Comparison of ENCODE assay signal across 12 cellular contexts in genomic region chr3:129665024-129665768, GRCh38. TPM values are rescaled to one million over a fixed set of nuclear protein-coding genes. Genes with fewer than 3 reads are reported as not detected.
DNase-seq lines count a peak whose midpoint lies in the region; ATAC-seq, FAIRE-seq and TF ChIP-seq lines count a peak whose summit lies in the region.
"Had no signal": no experiment of that assay in that cellular context is flagged by ENCODE, and none has a peak within 500 bp of the region (broad histone marks: within the 10 kb centered on the region; RNA-seq: fewer than 3 reads in every experiment).

No MANE protein-coding gene starts in this region.

- H4K91ac ChIP-seq in IMR-90 (ENCODE audit: insufficient read depth, low read depth, low read length) = no peak overlapping the region

- H4K8ac ChIP-seq in IMR-90 (ENCODE audit: low read depth in 2 of 2, low read length in 2 of 2) = no peak overlapping the region

- H3K4me1 ChIP-seq in IMR-90 (ENCODE audit: control insufficient read depth, insufficient read depth, low read length) (peaks cover 19% of the 10 kb centered on the region), mammary epithelial cell (ENCODE audit: insufficient read depth, low read length) (peaks cover 43% of the 10 kb centered on the region), HepG2 (ENCODE audit: insufficient read depth, low read length) (peaks cover 69% of the 10 kb centered on the region), upper lobe of right lung (peaks cover 5% of the 10 kb centered on the region)

- in situ Hi-C loops in IMR-90 (cut with MboI; ENCODE audit: low sequenced_read_pairs) = no loop called here
- in situ Hi-C loops in mammary epithelial cell (cut with MboI; ENCODE audit: low sequenced_read_pairs in 2 of 2) = no loop called here
- in situ Hi-C loops in HepG2 (cut with HindIII; ENCODE audit: extremely low pct_ligation_motif_present, low pct_unique_long_range_greater_than_20kb) = no loop called here

- H3K27ac ChIP-seq in IMR-90 (ENCODE audit: insufficient read depth, low read length) (peak overlapping the region; percentile 45; the same call in 1 of the 2 replicates), mammary epithelial cell (ENCODE audit: insufficient read depth, low read depth, low read length) (peak overlapping the region; percentile 94), HepG2 (ENCODE audit: extremely low read length, insufficient read depth, low read length) (no peak overlapping the region), upper lobe of right lung (no peak overlapping the region)

- H2AFZ ChIP-seq in IMR-90 (replicated peaks; ENCODE audit: low read length, poor library complexity) = no peak overlapping the region
- H2AFZ ChIP-seq in mammary epithelial cell (ENCODE audit: low read depth, low read length) = no peak overlapping the region
- no peak overlapping the region for H2AFZ ChIP-seq in HepG2 (ENCODE audit: low read length)

- TF ChIP-seq EP300 in HepG2 (IDR thresholded peaks at IDR 0.05; ENCODE audit: low read depth in 2 of 2, low read length in 2 of 2) = no peak
- no peak for TF ChIP-seq EP300 in HepG2 (CRISPR knock-in tag; IDR thresholded peaks at IDR 0.05; ENCODE audit: borderline replicate concordance)

- no peak for FAIRE-seq in HepG2 (lab: Jason Lieb, UNC)

- no peak overlapping the region for H2AK9ac ChIP-seq in IMR-90 (replicated peaks; ENCODE audit: low read depth, low read length, poor library complexity)

- H4K5ac ChIP-seq in IMR-90 (ENCODE audit: low read depth, low read length) = peak overlapping the region; percentile 26

- no peak for TF ChIP-seq CTCF in AG10803 (conservative IDR thresholded peaks at IDR 0.05; ENCODE audit: low read length)
- TF ChIP-seq CTCF in IMR-90 (conservative IDR thresholded peaks at IDR 0.05; ENCODE audit: low read depth, low read length) = no peak
- TF ChIP-seq CTCF in mammary epithelial cell (conservative IDR thresholded peaks at IDR 0.05 in 1 of 2, IDR thresholded peaks at IDR 0.05 in 1 of 2; ENCODE audit: extremely low read depth in 1 of 2, insufficient read depth in 1 of 2, low read depth in 1 of 2, low read length in 2 of 2) = no peak
- TF ChIP-seq CTCF in HepG2 (CRISPR knock-in tag; IDR thresholded peaks at IDR 0.05) = no peak
- no peak for TF ChIP-seq CTCF in upper lobe of right lung (IDR thresholded peaks at IDR 0.05)

- H2BK15ac ChIP-seq in IMR-90 (ENCODE audit: low read depth, low read length) = no peak overlapping the region

- H3K4ac ChIP-seq in IMR-90 (ENCODE audit: low read depth, low read length) = no peak overlapping the region

- peaks cover under 1% of the 10 kb centered on the region; the same call in 1 of the 2 replicates for H3K36me3 ChIP-seq in IMR-90 (ENCODE audit: control insufficient read depth, insufficient read depth, low read length)
- H3K36me3 ChIP-seq in mammary epithelial cell (ENCODE audit: insufficient read depth, low read length) = peaks cover under 1% of the 10 kb centered on the region
- peaks cover under 1 to 26% of the 10 kb centered on the region in 2 experiments; a peak in 4 of 5 replicates for H3K36me3 ChIP-seq in HepG2 (replicated peaks in 1 of 2; ENCODE audit: control insufficient read depth in 1 of 2, insufficient read depth in 2 of 2, low read length in 2 of 2)
- H3K36me3 ChIP-seq in upper lobe of right lung = peaks cover 2% of the 10 kb centered on the region

- no peaks in the 10 kb centered on the region for H4K20me1 ChIP-seq in IMR-90 (ENCODE audit: insufficient read depth, low read length)
- H4K20me1 ChIP-seq in mammary epithelial cell (ENCODE audit: insufficient read depth, low read length) = no peaks in the 10 kb centered on the region
- H4K20me1 ChIP-seq in HepG2 (ENCODE audit: insufficient read depth, low read length) = no peaks in the 10 kb centered on the region

- ATAC-seq in IMR-90 (ENCODE audit: low read depth) = peak; percentile 80
- peak; percentile 31; the same call in 1 of the 3 replicates for ATAC-seq in HepG2
- ATAC-seq in upper lobe of right lung = no peak
- ATAC-seq: CD8-positive, alpha-beta T cell had no signal

- no peak overlapping the region for H2BK120ac ChIP-seq in IMR-90 (ENCODE audit: low read depth, low read length)

- H3K79me2 ChIP-seq in mammary epithelial cell (ENCODE audit: insufficient read depth, low read length) (peaks cover 82% of the 10 kb centered on the region), HepG2 (ENCODE audit: insufficient read depth, low read length) (peaks cover 78% of the 10 kb centered on the region)

- no peaks in the 10 kb centered on the region for H3K27me3 ChIP-seq in IMR-90 (ENCODE audit: control insufficient read depth, insufficient read depth, low read length)
- H3K27me3 ChIP-seq in mammary epithelial cell (ENCODE audit: insufficient read depth, low read length) = no peaks in the 10 kb centered on the region
- H3K27me3 ChIP-seq in HepG2 (ENCODE audit: control insufficient read depth in 1 of 2, insufficient read depth in 2 of 2, low read length in 2 of 2) = no peaks in the 10 kb centered on the region
- no peaks in the 10 kb centered on the region for H3K27me3 ChIP-seq in upper lobe of right lung

- H3K9me3 ChIP-seq in IMR-90 (ENCODE audit: control insufficient read depth, insufficient read depth, low read length) (no peaks in the 10 kb centered on the region), mammary epithelial cell (replicated peaks; ENCODE audit: insufficient read depth, low read length) (no peaks in the 10 kb centered on the region), HepG2 (ENCODE audit: low read length) (no peaks in the 10 kb centered on the region), upper lobe of right lung (no peaks in the 10 kb centered on the region)

- H3K56ac ChIP-seq in IMR-90 (ENCODE audit: extremely low read depth, insufficient read depth, low read length) = no peak overlapping the region

- TF ChIP-seq RAD21 in IMR-90 (IDR thresholded peaks at IDR 0.05; ENCODE audit: low read length) = no peak
- TF ChIP-seq RAD21 in HepG2 (CRISPR knock-in tag; IDR thresholded peaks at IDR 0.05) = no peak

- no peak overlapping the region for H2AK5ac ChIP-seq in IMR-90 (ENCODE audit: low read depth, low read length)

- H3K9ac ChIP-seq in IMR-90 (ENCODE audit: low read depth, low read length) (no peak overlapping the region), mammary epithelial cell (ENCODE audit: insufficient read depth, low read length) (no peak overlapping the region), HepG2 (ENCODE audit: insufficient read depth, low read depth, low read length) (no peak overlapping the region)

- no TSS peak for BruUV-seq in IMR-90 (replicated peaks; lab: Mats Ljungman, UMichigan)
- TSS peak; percentile 29 for BruUV-seq in mammary epithelial cell (replicated peaks; lab: Mats Ljungman, UMichigan)
- no TSS peak for BruUV-seq in HepG2 (replicated peaks; lab: Mats Ljungman, UMichigan)

- H3K23ac ChIP-seq in IMR-90 (ENCODE audit: low read depth, low read length) = no peak overlapping the region

- dilution Hi-C loops in IMR-90 (cut with HindIII; ENCODE audit: low sequenced_read_pairs, unreplicated experiment) (no loop called here), mammary epithelial cell (cut with HindIII; ENCODE audit: low sequenced_read_pairs) (no loop called here)

- H3K9me1 ChIP-seq in IMR-90 (ENCODE audit: insufficient read depth, low read length) = peaks cover 5% of the 10 kb centered on the region

- H2BK20ac ChIP-seq in IMR-90 (ENCODE audit: low read depth, low read length) = no peak overlapping the region

- intact Hi-C loops in IMR-90 (cut with micrococcal nuclease) = no loop called here
- intact Hi-C loops in mammary epithelial cell (cut with micrococcal nuclease) = no loop called here
- intact Hi-C loops in HepG2 (cut with micrococcal nuclease; ENCODE audit: unreplicated experiment) = no loop called here
- intact Hi-C loops in upper lobe of right lung (cut with DNase I) = no loop called here

- TF ChIP-seq POLR2A in IMR-90 (IDR thresholded peaks at IDR 0.05; ENCODE audit: low read depth, low read length) (no peak), HepG2 (IDR thresholded peaks at IDR 0.05; ENCODE audit: insufficient read depth in 1 of 2, low read depth in 2 of 2, low read length in 2 of 2) (no peak)

- CTCF ChIA-PET in IMR-90 (lab: Yijun Ruan, JAX) = interaction anchor here (0.7 to 2.6 kb wide), 2 partner anchors 23 to 175 kb away, joined by 3 to 8 read pairs; no protein-coding TSS in a partner anchor
- CTCF ChIA-PET in mammary epithelial cell (lab: Charles Lee; ENCODE audit: low non-redundant PET) = no interaction called here
- CTCF ChIA-PET in HepG2 (lab: Yijun Ruan, JAX; ENCODE audit: low intra/inter-chr PET ratio, low total read pairs) = no interaction called here

- DNase-seq in AG10803 (ENCODE audit: low read depth) (peak; percentile 78), IMR-90 (peak; percentile 73), mammary epithelial cell (peak; percentile 74), HepG2 (ENCODE audit: low spot score) (peak; percentile 53), NCI-H345 (lab: John Stamatoyannopoulos, UW) (no peak), NOMO-1 treated with dmso at 0.1 percent for 144 hours (lab: John Stamatoyannopoulos, UW; ENCODE audit: unreplicated experiment) (no peak), upper lobe of right lung (no peak)
- no peak for DNase-seq in NK-92 treated with Interleukin-12 subunit alpha and Interleukin-12 subunit beta, amount 100 ng/mL, for 24 hours (lab: John Stamatoyannopoulos, UW)
- DNase-seq: CD8-positive, alpha-beta T cell; NCI-H1048; stimulated activated CD4-positive, alpha-beta T cell treated with anti-CD3 and anti-CD28 coated beads, Interleukin-4, amount 100 ng/mL, for 4 hours; T-helper 2 cell had no signal

- H3K18ac ChIP-seq in IMR-90 (ENCODE audit: low read depth, low read length) = peak overlapping the region; percentile 55; the same call in 1 of the 2 replicates

- peak overlapping the region; percentile 55; the same call in 1 of the 2 replicates for H3K4me2 ChIP-seq in IMR-90 (ENCODE audit: low read depth, low read length)
- no peak overlapping the region for H3K4me2 ChIP-seq in mammary epithelial cell (ENCODE audit: insufficient read depth, low read depth, low read length)
- no peak overlapping the region for H3K4me2 ChIP-seq in HepG2 (ENCODE audit: low read depth, low read length)

- H3K79me1 ChIP-seq in IMR-90 (ENCODE audit: low read depth in 1 of 2, low read length in 2 of 2) = peaks cover 7 to 11% of the 10 kb centered on the region in 2 experiments; a peak in 1 of 4 replicates

- H3K4me3 ChIP-seq in AG10803 (ENCODE audit: low read length) (no peak overlapping the region), IMR-90 (ENCODE audit: insufficient read depth, low read depth, low read length) (no peak overlapping the region), mammary epithelial cell (replicated peaks in 1 of 3; ENCODE audit: insufficient read depth in 1 of 3, low read depth in 2 of 3, low read length in 3 of 3) (no peak overlapping the region), HepG2 (replicated peaks in 1 of 3; ENCODE audit: insufficient read depth in 1 of 3, low read depth in 2 of 3, low read length in 3 of 3) (no peak overlapping the region), upper lobe of right lung (no peak overlapping the region)

- peak overlapping the region; percentile 72 for H2BK5ac ChIP-seq in IMR-90 (ENCODE audit: low read depth, low read length, poor library complexity, severe bottlenecking)

- POLR2A ChIA-PET in IMR-90 (lab: Charles Lee; ENCODE audit: unreplicated experiment) = interaction anchor here (0.5 kb wide), 1 partner anchor 342 kb away, joined by 3 read pairs; no protein-coding TSS in a partner anchor
- POLR2A ChIA-PET in HepG2 (lab: Yijun Ruan, JAX) = interaction anchor here (1.1 kb wide), 2 partner anchors 9 to 23 kb away, joined by 3 read pairs; no protein-coding TSS in a partner anchor

- no peak overlapping the region for H3K14ac ChIP-seq in IMR-90 (replicated peaks; ENCODE audit: low read depth, low read length)

- no CpG with 5 or more reads among the region's 3 CpGs for WGBS in IMR-90 (ENCODE audit: extremely low coverage in 2 of 2, insufficient read length in 1 of 2), 2 experiments
- WGBS in mammary epithelial cell (ENCODE audit: low coverage, missing lambda C conversion rate) = 87% methylated on average over 3 of the region's 3 CpGs
- WGBS in HepG2 (ENCODE audit: low lambda C conversion rate) = 94% methylated on average over 3 of the region's 3 CpGs

RNA-seq across cellular contexts. Expression of gene PLXND1, which starts 58.7 kb away (rescaled TPM):
- total RNA-seq in IMR-90 (2012; rRNA removed) (19.2 and 22.5 TPM in 2 replicates), mammary epithelial cell (1 to 10 TPM; 2.3 to 2.7 TPM), HepG2 (2016; rRNA removed; fragmentation: Illumina TruSeq; extraction: Trizol) (15.9 and 25.3 TPM in 2 replicates), upper lobe of right lung (284 TPM)
- polyA plus RNA-seq in IMR-90 (2012; rRNA removed) (64.5 and 67.1 TPM in 2 replicates), mammary epithelial cell (0.63 TPM), HepG2 (2011; rRNA removed) (42.0 and 51.9 TPM in 2 replicates)
- polyA plus RNA-seq in IMR-90 (2012; cell fraction: cytosol; rRNA removed) = 51.4 and 55.1 TPM in 2 replicates
- 117 and 164 TPM in 2 replicates for polyA plus RNA-seq in IMR-90 (2012; cell fraction: nucleus; rRNA removed; ENCODE audit: low replicate concordance)
- 0.83 TPM for polyA minus RNA-seq in mammary epithelial cell
- 6.6 and 10.2 TPM in 2 replicates for total RNA-seq in HepG2 (2016; cell fraction: cytosol; rRNA removed; fragmentation: Illumina TruSeq; extraction: Trizol; ENCODE audit: low read depth)
- total RNA-seq in HepG2 (2016; cell fraction: insoluble cytoplasmic fraction; rRNA removed; fragmentation: Illumina TruSeq; extraction: Trizol) = 17.4 and 18.7 TPM in 2 replicates
- total RNA-seq in HepG2 (2016; cell fraction: membrane; rRNA removed; fragmentation: Illumina TruSeq; extraction: Trizol) = 20.1 and 23.5 TPM in 2 replicates
- 31.2 and 42.9 TPM in 2 replicates for total RNA-seq in HepG2 (2016; cell fraction: nucleus; rRNA removed; fragmentation: Illumina TruSeq; extraction: Trizol)
- 32.8 and 38.1 TPM in 2 replicates for polyA plus RNA-seq in HepG2 (2011; cell fraction: cytosol; rRNA removed)
- 227 and 266 TPM in 2 replicates for polyA plus RNA-seq in HepG2 (2011; cell fraction: nucleus; rRNA removed)
- polyA plus RNA-seq in HepG2 (2012) = 48.7 and 95.9 TPM in 2 replicates
- polyA plus RNA-seq in HepG2 (2016; cell fraction: cytosol; fragmentation: Illumina TruSeq; extraction: Trizol; ENCODE audit: low read depth) = 4.4 and 4.6 TPM in 2 replicates
- 20.5 and 26.7 TPM in 2 replicates for polyA plus RNA-seq in HepG2 (2016; cell fraction: insoluble cytoplasmic fraction; fragmentation: Illumina TruSeq; extraction: Trizol; ENCODE audit: low read depth)
- 14.3 and 14.5 TPM in 2 replicates for polyA plus RNA-seq in HepG2 (2016; cell fraction: membrane; fragmentation: Illumina TruSeq; extraction: Trizol; ENCODE audit: low read depth)
- polyA plus RNA-seq in HepG2 (2016; cell fraction: nucleus; fragmentation: Illumina TruSeq; extraction: Trizol; ENCODE audit: insufficient read depth, low read depth) = 87.9 and 89.2 TPM in 2 replicates
- 25.6 and 59.9 TPM in 2 replicates for polyA minus RNA-seq in HepG2 (2011; rRNA and poly(A)+ RNA removed; ENCODE audit: low replicate concordance)
- polyA minus RNA-seq in HepG2 (2011; cell fraction: cytosol; rRNA and poly(A)+ RNA removed) = 30.9 and 54.1 TPM in 2 replicates
- polyA minus RNA-seq in HepG2 (2011; cell fraction: nucleus; rRNA and poly(A)+ RNA removed) = 61.7 and 71.7 TPM in 2 replicates

Comparison
In these comparisons a context has a peak if more than half of its experiments do, and no peak if none do; other contexts are left out.
1. DNase-seq: peak in AG10803 (single experiment), IMR-90 (single experiment), mammary epithelial cell (single experiment) and HepG2 (single experiment); none in NCI-H345 (single experiment), NK-92 treated with Interleukin-12 subunit alpha and Interleukin-12 subunit beta, amount 100 ng/mL, for 24 hours (single experiment), NOMO-1 treated with dmso at 0.1 percent for 144 hours (single experiment) and upper lobe of right lung (single experiment).
2. H3K27ac ChIP-seq: peak in IMR-90 (single experiment) and mammary epithelial cell (single experiment); none in HepG2 (single experiment) and upper lobe of right lung (single experiment).